1 cellular context compared by ENCODE assay signal in the genomic region with DNA sequence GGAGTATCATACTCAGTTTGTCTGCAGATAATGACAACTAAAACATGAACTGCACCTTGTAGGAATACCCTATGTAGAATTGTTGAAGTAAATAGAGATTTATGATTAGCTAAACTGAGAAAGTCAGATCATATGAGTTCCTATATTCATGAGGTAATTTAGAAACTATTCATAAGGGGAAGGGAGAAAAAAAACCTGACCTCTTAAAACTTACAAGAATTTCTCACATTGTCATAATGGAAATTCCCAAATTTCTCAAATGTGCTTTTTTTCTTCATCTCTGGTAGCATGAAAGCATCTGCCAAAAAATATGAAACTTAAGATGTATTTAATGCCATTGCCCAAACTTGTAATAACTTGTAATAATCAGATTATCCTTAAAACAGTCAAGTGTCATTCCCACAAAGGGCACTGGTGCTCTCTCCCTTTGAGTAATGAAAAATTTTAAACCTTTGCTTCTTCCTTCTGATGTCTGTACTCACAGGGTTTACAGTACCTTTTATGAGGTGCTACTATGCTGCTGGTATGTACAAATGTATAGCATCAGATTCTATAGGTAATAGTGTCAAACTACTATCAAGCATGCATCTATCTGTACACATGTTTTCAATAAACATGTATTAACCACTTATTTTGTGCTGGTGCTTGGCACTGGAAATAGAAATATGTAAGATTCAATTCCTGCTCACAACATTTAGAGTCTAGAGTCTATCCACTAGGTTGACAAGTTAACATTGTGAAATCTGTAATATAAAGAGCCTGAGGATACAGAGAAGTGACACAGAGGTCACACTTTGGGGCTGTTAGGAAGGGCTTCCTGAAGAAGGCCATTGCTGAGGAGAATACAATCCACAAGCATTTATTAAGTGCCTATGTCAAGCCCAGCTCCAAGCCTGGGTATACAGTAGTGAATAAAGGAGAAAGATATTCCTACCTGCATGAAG.
TF ChIP-seq lines count a peak whose summit lies in the region.

No MANE protein-coding gene starts in this region.

TF ChIP-seq in HepG2, 621 proteins besides CTCF, POLR2A, EP300 and RAD21:
- no peak for TF ChIP-seq MTA3 (CRISPR knock-in tag; IDR thresholded peaks at IDR 0.05)
- no peak for TF ChIP-seq DNMT3B (CRISPR knock-in tag; conservative IDR thresholded peaks at IDR 0.05)
- no peak for TF ChIP-seq RNF2 (conservative IDR thresholded peaks at IDR 0.05; ENCODE audit: low read depth)
- no peak for TF ChIP-seq MTF1 (CRISPR knock-in tag; IDR thresholded peaks at IDR 0.05)
